Comparison of ENCODE assay signal across 9 cellular contexts in genomic region chr2:64831134-64831976, GRCh38.
DNase-seq lines count a peak whose midpoint lies in the region; ATAC-seq and TF ChIP-seq lines count a peak whose summit lies in the region.
"Had no signal": no experiment of that assay in that cellular context is flagged by ENCODE, and none has a peak within 500 bp of the region (broad histone marks: within the 10 kb centered on the region; RNA-seq: fewer than 3 reads in every experiment).

No MANE protein-coding gene starts in this region.

- intact Hi-C loops in esophagus squamous epithelium (cut with DNase I): no loop called here

- peaks cover 0 to 2% (median 0%) of the 10 kb centered on the region in 9 donors for H3K9me3 Mint-ChIP-seq in naive thymus-derived CD8-positive, alpha-beta T cell
- H3K9me3 Mint-ChIP-seq in stimulated activated naive B cell treated with anti-CD40 and anti-IgM and Interleukin-4, amounts not matched to agents 10 μg/mL and 1 μg/mL and 100 μg/mL, for 72 hours: no peaks in the 10 kb centered on the region
- H3K9me3 Mint-ChIP-seq: activated naive CD4-positive, alpha-beta T cell treated with anti-CD3 and anti-CD28 coated beads, Interleukin-2, amount 50 U/mL, for 24 hours had no signal

- H3K27me3 ChIP-seq in OCI-LY3 (ENCODE audit: low read depth, low read length) (0 out of 2 replicates have a peak, but pooled peaks cover 6% of the 10 kb centered on the region), esophagus squamous epithelium (no peaks in the 10 kb centered on the region)

- H3K4me2 ChIP-seq in OCI-LY3 (ENCODE audit: low read length): peak overlapping the region; percentile 92

- peaks cover 0 to 17% (median 5%) of the 10 kb centered on the region in 4 donors for H3K4me1 Mint-ChIP-seq in naive thymus-derived CD8-positive, alpha-beta T cell
- H3K4me1 Mint-ChIP-seq in stimulated activated naive B cell treated with anti-CD40 and anti-IgM and Interleukin-4, amounts not matched to agents 10 μg/mL and 1 μg/mL and 100 μg/mL, for 72 hours: peaks cover 14 to 18% of the 10 kb centered on the region in 2 donors

- ATAC-seq in GM18873 (IDR thresholded peaks at IDR 0.05; ENCODE audit: low FRiP score, unreplicated experiment) (peak; percentile 70), HG03135 (IDR thresholded peaks at IDR 0.05; ENCODE audit: unreplicated experiment) (peak; percentile 74)
- peak; percentile 95 to 96 for ATAC-seq in naive thymus-derived CD8-positive, alpha-beta T cell
- peak; percentile 95 to 97 for ATAC-seq in stimulated activated naive B cell treated with anti-CD40 and anti-IgM and Interleukin-4, amounts not matched to agents 10 μg/mL and 1 μg/mL and 100 μg/mL, for 72 hours (replicated peaks)

- H3K4me1 ChIP-seq in OCI-LY3 (ENCODE audit: low read length) (peaks cover 20% of the 10 kb centered on the region), esophagus squamous epithelium (peaks cover 8 to 22% (median 10%) of the 10 kb centered on the region in 3 donors)

- H3K36me3 ChIP-seq in OCI-LY3 (replicated peaks; ENCODE audit: low read depth, low read length): no peaks in the 10 kb centered on the region
- no peaks in the 10 kb centered on the region for H3K36me3 ChIP-seq in esophagus squamous epithelium

- H2AFZ ChIP-seq in OCI-LY3 (ENCODE audit: low read depth, low read length): peak overlapping the region; percentile 89

- POLR2A ChIA-PET in naive thymus-derived CD8-positive, alpha-beta T cell (lab: Charles Lee): interaction anchor here (0.8 to 5.5 kb wide), 8 partner anchors 12 to 185 kb away, joined by 3 to 30 read pairs (median 8); partner anchors contain the start of gene SERTAD2

- H4K20me1 ChIP-seq in OCI-LY3 (ENCODE audit: insufficient read depth, low read length): no peaks in the 10 kb centered on the region

- H3K4me3 Mint-ChIP-seq in naive thymus-derived CD8-positive, alpha-beta T cell: peak overlapping the region in 5 of 10 donors; percentile 17 to 50 (median 33)
- peak overlapping the region; percentile 21 to 41 for H3K4me3 Mint-ChIP-seq in stimulated activated naive B cell treated with anti-CD40 and anti-IgM and Interleukin-4, amounts not matched to agents 10 μg/mL and 1 μg/mL and 100 μg/mL, for 72 hours
- H3K4me3 Mint-ChIP-seq: activated naive CD4-positive, alpha-beta T cell treated with anti-CD3 and anti-CD28 coated beads, Interleukin-2, amount 50 U/mL, for 24 hours had no signal

- WGBS in esophagus squamous epithelium, 2 donors: 22 to 43% methylated on average over 12 to 15 of the region's 20 CpGs

- peak overlapping the region; percentile 72 for H3K27ac ChIP-seq in OCI-LY3 (ENCODE audit: low read length)
- H3K27ac ChIP-seq in esophagus squamous epithelium: peak overlapping the region; percentile 71 to 89 (median 82)

- H3K4me3 ChIP-seq in AG10803 (ENCODE audit: low read length) (no peak overlapping the region), OCI-LY3 (ENCODE audit: low read length) (peak overlapping the region; percentile 65), esophagus squamous epithelium (peak overlapping the region in 1 of 4 donors; percentile 46)

- H3K27me3 Mint-ChIP-seq in naive thymus-derived CD8-positive, alpha-beta T cell: peaks cover 0 to 7% (median 0%) of the 10 kb centered on the region in 5 donors
- H3K27me3 Mint-ChIP-seq in stimulated activated naive B cell treated with anti-CD40 and anti-IgM and Interleukin-4, amounts not matched to agents 10 μg/mL and 1 μg/mL and 100 μg/mL, for 72 hours: no peaks in the 10 kb centered on the region
- H3K27me3 Mint-ChIP-seq: activated naive CD4-positive, alpha-beta T cell treated with anti-CD3 and anti-CD28 coated beads, Interleukin-2, amount 50 U/mL, for 24 hours had no signal

- H3K36me3 Mint-ChIP-seq in naive thymus-derived CD8-positive, alpha-beta T cell: peaks cover 0 to 2% (median 0%) of the 10 kb centered on the region in 3 donors
- peaks cover 8 to 23% of the 10 kb centered on the region in 2 donors for H3K36me3 Mint-ChIP-seq in stimulated activated naive B cell treated with anti-CD40 and anti-IgM and Interleukin-4, amounts not matched to agents 10 μg/mL and 1 μg/mL and 100 μg/mL, for 72 hours
- H3K36me3 Mint-ChIP-seq: activated naive CD4-positive, alpha-beta T cell treated with anti-CD3 and anti-CD28 coated beads, Interleukin-2, amount 50 U/mL, for 24 hours had no signal

- H3K9me3 ChIP-seq in OCI-LY3 (ENCODE audit: insufficient read depth, low read length) (no peaks in the 10 kb centered on the region), esophagus squamous epithelium (no peaks in the 10 kb centered on the region)

- TF ChIP-seq POLR2A in esophagus squamous epithelium (IDR thresholded peaks at IDR 0.05): peak in 1 of 4 donors; percentile 30

- H3K27ac Mint-ChIP-seq in naive thymus-derived CD8-positive, alpha-beta T cell: peak overlapping the region in 6 of 10 donors; percentile 19 to 56 (median 40)
- peak overlapping the region; percentile 91 for H3K27ac Mint-ChIP-seq in stimulated activated naive B cell treated with anti-CD40 and anti-IgM and Interleukin-4, amounts not matched to agents 10 μg/mL and 1 μg/mL and 100 μg/mL, for 72 hours

- peak overlapping the region; percentile 69 for H3K9ac ChIP-seq in OCI-LY3 (ENCODE audit: low read length)

- no peaks in the 10 kb centered on the region for H3K79me2 ChIP-seq in OCI-LY3 (ENCODE audit: low read length)

- DNase-seq in AG10803 (ENCODE audit: low read depth): peak; percentile 91
- peak; percentile 83 for DNase-seq in activated T-cell treated with anti-CD3 and anti-CD28 coated beads, Interleukin-2, amount 50 U/mL, for 1 hour
- peak; percentile 35 for DNase-seq in esophagus squamous epithelium (lab: John Stamatoyannopoulos, UW)
- DNase-seq in naive thymus-derived CD8-positive, alpha-beta T cell: peak; percentile 57 to 91 (median 78)
- DNase-seq in stimulated activated naive B cell treated with anti-CD40 and anti-IgM and Interleukin-4, amounts not matched to agents 10 μg/mL and 1 μg/mL and 100 μg/mL, for 72 hours: peak; percentile 83

- TF ChIP-seq CTCF in AG10803 (conservative IDR thresholded peaks at IDR 0.05; ENCODE audit: low read length) (peak; percentile 93), OCI-LY3 (IDR thresholded peaks at IDR 0.05; ENCODE audit: low read depth, low read length) (peak; percentile 97), esophagus squamous epithelium (IDR thresholded peaks at IDR 0.05) (peak; percentile 62 to 84 (median 74))

Comparison
In these comparisons a context has a peak if more than half of its experiments do, and no peak if none do; other contexts are left out.
1. DNase-seq: peak in every context shown above with its lines; median percentile 91 in AG10803; 83 in activated T-cell treated with anti-CD3 and anti-CD28 coated beads, Interleukin-2, amount 50 U/mL, for 1 hour; 83 in stimulated activated naive B cell treated with anti-CD40 and anti-IgM and Interleukin-4, amounts not matched to agents 10 μg/mL and 1 μg/mL and 100 μg/mL, for 72 hours; 78 in naive thymus-derived CD8-positive, alpha-beta T cell; 35 in esophagus squamous epithelium.